In genomic region chr13:113170503-113170902, GRCh38 we compare ENCODE assay signal across 20 cellular contexts. TPM values are rescaled to one million over a fixed set of nuclear protein-coding genes. Genes with fewer than 3 reads are reported as not detected.
DNase-seq lines count a peak whose midpoint lies in the region; ATAC-seq and TF ChIP-seq lines count a peak whose summit lies in the region.
"Had no signal": no experiment of that assay in that cellular context is flagged by ENCODE, and none has a peak within 500 bp of the region (broad histone marks: within the 10 kb centered on the region; RNA-seq: fewer than 3 reads in every experiment).

No MANE protein-coding gene starts in this region.

- no peak overlapping the region for H3K4me3 Mint-ChIP-seq in activated CD8-positive, alpha-beta memory T cell treated with anti-CD3 and anti-CD28 coated beads, Interleukin-2, amount 10 ng/mL, durations not matched to agents 7 days and 5 days
- H3K4me3 Mint-ChIP-seq in endodermal cell (no peak overlapping the region), HFFc6 (no peak overlapping the region)
- H3K4me3 Mint-ChIP-seq: activated CD8-positive, alpha-beta T cell treated with anti-CD3 and anti-CD28 coated beads for 36 hours had no signal

- no peak for DNase-seq in activated CD8-positive, alpha-beta memory T cell treated with anti-CD3 and anti-CD28 coated beads, Interleukin-2, amount 10 ng/mL, durations not matched to agents 7 days and 5 days
- DNase-seq in activated CD8-positive, alpha-beta memory T cell treated with anti-CD3 and anti-CD28 coated beads, Interleukin-2, amount 50 U/mL, for 4 hours, result no peak
- DNase-seq in LNCaP clone FGC (ENCODE audit: low read depth) (peak; percentile 44), endodermal cell (peak; percentile 40), osteoblast (ENCODE audit: insufficient read length, low spot score, missing footprints) (peak; percentile 37), DMS 273 treated with DMSO at 0.1 percent for 48 hours (lab: John Stamatoyannopoulos, UW) (no peak), HFFc6 (no peak)
- DNase-seq: ACHN; activated CD8-positive, alpha-beta T cell treated with anti-CD3 and anti-CD28 coated beads for 36 hours; activated T-cell treated with anti-CD3 and anti-CD28 coated beads, Interleukin-2, amount 50 U/mL, for 48 hours; colonic mucosa; foreskin fibroblast; midbrain; NCI-H1930; NCI-H446 treated with DMSO at 0.1 percent for 48 hours; stimulated activated CD4-positive, alpha-beta T cell treated with anti-CD3 and anti-CD28 coated beads, Interleukin-4, amount 100 ng/mL, for 4 hours; WERI-Rb-1 had no signal

- peaks cover 23% of the 10 kb centered on the region for H3K36me3 Mint-ChIP-seq in activated CD8-positive, alpha-beta memory T cell treated with anti-CD3 and anti-CD28 coated beads, Interleukin-2, amount 10 ng/mL, durations not matched to agents 7 days and 5 days
- H3K36me3 Mint-ChIP-seq in endodermal cell (ENCODE audit: low read depth) (peaks cover 71% of the 10 kb centered on the region), HFFc6 (ENCODE audit: low read depth) (peaks cover 72% of the 10 kb centered on the region)

- H2AFZ ChIP-seq in osteoblast (ENCODE audit: low read length), result no peak overlapping the region

- no peak for ATAC-seq in activated CD8-positive, alpha-beta memory T cell treated with anti-CD3 and anti-CD28 coated beads, Interleukin-2, amount 10 ng/mL, durations not matched to agents 7 days and 5 days
- ATAC-seq in GM18519 (IDR thresholded peaks at IDR 0.05; ENCODE audit: low FRiP score, unreplicated experiment), result no peak
- ATAC-seq: activated CD8-positive, alpha-beta T cell treated with anti-CD3 and anti-CD28 coated beads for 36 hours had no signal

- no peaks in the 10 kb centered on the region for H3K27me3 Mint-ChIP-seq in activated CD8-positive, alpha-beta memory T cell treated with anti-CD3 and anti-CD28 coated beads, Interleukin-2, amount 10 ng/mL, durations not matched to agents 7 days and 5 days
- H3K27me3 Mint-ChIP-seq in endodermal cell (ENCODE audit: insufficient read depth) (no peaks in the 10 kb centered on the region), HFFc6 (ENCODE audit: insufficient read depth) (peaks cover 2% of the 10 kb centered on the region; the same call in 1 of the 2 replicates)
- H3K27me3 Mint-ChIP-seq: activated CD8-positive, alpha-beta T cell treated with anti-CD3 and anti-CD28 coated beads for 36 hours had no signal

- H3K9me3 ChIP-seq in endodermal cell (ENCODE audit: control insufficient read depth, low read length), result peaks cover 12% of the 10 kb centered on the region
- H3K9me3 ChIP-seq in osteoblast (ENCODE audit: low read depth, low read length), result no peaks in the 10 kb centered on the region
- H3K9me3 ChIP-seq: colonic mucosa had no signal

- H3K9ac ChIP-seq in endodermal cell (ENCODE audit: extremely low read depth, low read length, poor library complexity, severe bottlenecking), result no peak overlapping the region

- peaks cover 65% of the 10 kb centered on the region for H3K36me3 ChIP-seq in endodermal cell (ENCODE audit: control insufficient read depth, insufficient read depth, low read length)
- peaks cover 37% of the 10 kb centered on the region for H3K36me3 ChIP-seq in osteoblast (ENCODE audit: insufficient read depth, low read length)
- H3K36me3 ChIP-seq: colonic mucosa had no signal

- no peak overlapping the region for H3K4me2 ChIP-seq in osteoblast (ENCODE audit: insufficient read depth, low read length)

- H3K27ac Mint-ChIP-seq in activated CD8-positive, alpha-beta memory T cell treated with anti-CD3 and anti-CD28 coated beads, Interleukin-2, amount 10 ng/mL, durations not matched to agents 7 days and 5 days, result peak overlapping the region; percentile 49
- H3K27ac Mint-ChIP-seq in endodermal cell (peak overlapping the region; percentile 44), HFFc6 (no peak overlapping the region; the same call in 1 of the 2 replicates)
- H3K27ac Mint-ChIP-seq: activated CD8-positive, alpha-beta T cell treated with anti-CD3 and anti-CD28 coated beads for 36 hours had no signal

- no peaks in the 10 kb centered on the region for H3K9me3 Mint-ChIP-seq in activated CD8-positive, alpha-beta memory T cell treated with anti-CD3 and anti-CD28 coated beads, Interleukin-2, amount 10 ng/mL, durations not matched to agents 7 days and 5 days (ENCODE audit: low read depth)
- H3K9me3 Mint-ChIP-seq in endodermal cell (peaks cover 12% of the 10 kb centered on the region), HFFc6 (no peaks in the 10 kb centered on the region)

- H3K4me1 Mint-ChIP-seq in activated CD8-positive, alpha-beta memory T cell treated with anti-CD3 and anti-CD28 coated beads, Interleukin-2, amount 10 ng/mL, durations not matched to agents 7 days and 5 days, result peaks cover 14% of the 10 kb centered on the region
- H3K4me1 Mint-ChIP-seq in endodermal cell (peaks cover 28% of the 10 kb centered on the region), HFFc6 (ENCODE audit: low read depth) (peaks cover 16% of the 10 kb centered on the region)

- H3K27ac ChIP-seq in endodermal cell (ENCODE audit: low read depth, low read length) (no peak overlapping the region), osteoblast (ENCODE audit: low read depth, low read length) (no peak overlapping the region)
- H3K27ac ChIP-seq: colonic mucosa, epithelial cell of prostate, WERI-Rb-1 had no signal

- H3K4me1 ChIP-seq in endodermal cell (ENCODE audit: control insufficient read depth, insufficient read depth, low read length) (peaks cover 18% of the 10 kb centered on the region), osteoblast (ENCODE audit: insufficient read depth, low read length) (no peaks in the 10 kb centered on the region)
- H3K4me1 ChIP-seq: colonic mucosa had no signal

- CTCF ChIA-PET in activated CD8-positive, alpha-beta memory T cell treated with anti-CD3 and anti-CD28 coated beads, Interleukin-2, amount 10 ng/mL, durations not matched to agents 7 days and 5 days (lab: Charles Lee), result no interaction called here

- H3K79me2 ChIP-seq in osteoblast (ENCODE audit: insufficient read depth, low read length), result no peaks in the 10 kb centered on the region

- no peaks in the 10 kb centered on the region for H3K27me3 ChIP-seq in endodermal cell (ENCODE audit: control insufficient read depth, insufficient read depth, low read length, poor library complexity, severe bottlenecking)
- H3K27me3 ChIP-seq in osteoblast (ENCODE audit: insufficient read depth, low read length), result no peaks in the 10 kb centered on the region
- H3K27me3 ChIP-seq: colonic mucosa had no signal

- H4K20me1 ChIP-seq in osteoblast (ENCODE audit: insufficient read depth, low read length), result no peaks in the 10 kb centered on the region

- TF ChIP-seq CTCF in LNCaP clone FGC (IDR thresholded peaks at IDR 0.05; ENCODE audit: control insufficient read depth, extremely low read depth, insufficient read depth), result no peak
- no peak for TF ChIP-seq CTCF in endodermal cell (conservative IDR thresholded peaks at IDR 0.05)
- no peak for TF ChIP-seq CTCF in osteoblast (IDR thresholded peaks at IDR 0.05; ENCODE audit: extremely low read depth, low read depth, low read length)
- no peak for TF ChIP-seq CTCF in HFFc6 (IDR thresholded peaks at IDR 0.05)

- 73 to 90% methylated on average over 2 to 4 of the region's 4 CpGs for WGBS in endodermal cell (ENCODE audit: insufficient coverage in 1 of 2, insufficient read length in 1 of 2), 2 experiments

- H3K4me3 ChIP-seq in LNCaP clone FGC (ENCODE audit: low read depth, low read length) (no peak overlapping the region), endodermal cell (ENCODE audit: low read length) (peak overlapping the region; percentile 27), osteoblast (ENCODE audit: insufficient read depth, low read length) (no peak overlapping the region)
- H3K4me3 ChIP-seq: colonic mucosa had no signal

RNA-seq across cellular contexts. Expression of gene PROZ, which starts 12.1 kb away (rescaled TPM):
- total RNA-seq in activated CD8-positive, alpha-beta memory T cell treated with anti-CD3 and anti-CD28 coated beads, Interleukin-2, amount 10 ng/mL, durations not matched to agents 7 days and 5 days, result not detected
- total RNA-seq in endodermal cell (under 1 TPM; 0.40 to 0.84 TPM), osteoblast (not detected in 2 replicates)
- 0.53 TPM for polyA plus RNA-seq in endodermal cell (2013, experiment 1 of 2)
- not detected for polyA plus RNA-seq in endodermal cell (2013, experiment 2 of 2)
- total RNA-seq in HFFc6 (2021; fragmentation: NEBNext Ultra II Directional; extraction: Animal tissue kit (Norgen Biotek cat#: 25700)), result not detected
- total RNA-seq: activated CD8-positive, alpha-beta T cell treated with anti-CD3 and anti-CD28 coated beads for 36 hours; colonic mucosa; urinary bladder had no signal
- polyA plus RNA-seq: urinary bladder had no signal

RNA-seq across cellular contexts. Expression of gene PCID2, which starts 38.0 kb away (rescaled TPM):
- total RNA-seq in activated CD8-positive, alpha-beta memory T cell treated with anti-CD3 and anti-CD28 coated beads, Interleukin-2, amount 10 ng/mL, durations not matched to agents 7 days and 5 days, result 10 to 100 TPM; 60.3 to 68.0 TPM
- total RNA-seq in endodermal cell, result 10 to 100 TPM; 70.5 to 71.7 TPM
- polyA plus RNA-seq in endodermal cell (2013, experiment 1 of 2), result 55.5 TPM
- 54.2 TPM for polyA plus RNA-seq in endodermal cell (2013, experiment 2 of 2)
- total RNA-seq in osteoblast, result 48.5 and 55.4 TPM in 2 replicates
- 10 to 100 TPM; 59.1 to 72.5 (median 68.3) TPM for total RNA-seq in HFFc6 (2021; fragmentation: NEBNext Ultra II Directional; extraction: Animal tissue kit (Norgen Biotek cat#: 25700))

RNA-seq across cellular contexts. Expression of gene CUL4A, which starts 38.9 kb away (rescaled TPM):
- 10 to 100 TPM; 73.8 to 76.0 TPM for total RNA-seq in activated CD8-positive, alpha-beta memory T cell treated with anti-CD3 and anti-CD28 coated beads, Interleukin-2, amount 10 ng/mL, durations not matched to agents 7 days and 5 days
- total RNA-seq in endodermal cell (10 to 100 TPM; 92.9 to 99.4 TPM), osteoblast (128 TPM in 2 replicates)
- polyA plus RNA-seq in endodermal cell (2013, experiment 1 of 2), result 64.6 TPM
- 64.5 TPM for polyA plus RNA-seq in endodermal cell (2013, experiment 2 of 2)
- 100 to 1,000 TPM in 2 of 6 experiments, 10 to 100 TPM in 4; 90.5 to 104 (median 97.0) TPM for total RNA-seq in HFFc6 (2021; fragmentation: NEBNext Ultra II Directional; extraction: Animal tissue kit (Norgen Biotek cat#: 25700))

RNA-seq across cellular contexts. Expression of gene F10, which starts 47.9 kb away (rescaled TPM):
- total RNA-seq in activated CD8-positive, alpha-beta memory T cell treated with anti-CD3 and anti-CD28 coated beads, Interleukin-2, amount 10 ng/mL, durations not matched to agents 7 days and 5 days, result not detected
- 10 to 100 TPM; 18.7 to 32.4 TPM for total RNA-seq in endodermal cell
- polyA plus RNA-seq in endodermal cell (2013, experiment 1 of 2), result 15.5 TPM
- 18.2 TPM for polyA plus RNA-seq in endodermal cell (2013, experiment 2 of 2)
- 0.29 TPM in 1 of 2 replicates, not detected in the other for total RNA-seq in osteoblast
- total RNA-seq in HFFc6 (2021; fragmentation: NEBNext Ultra II Directional; extraction: Animal tissue kit (Norgen Biotek cat#: 25700)), result 10 to 100 TPM; 10.2 to 21.3 (median 10.8) TPM
- total RNA-seq: activated CD8-positive, alpha-beta T cell treated with anti-CD3 and anti-CD28 coated beads for 36 hours had no signal

Comparison
In these comparisons a context has a peak if more than half of its experiments do, and no peak if none do; other contexts are left out.
1. DNase-seq: peak in LNCaP clone FGC (single experiment), endodermal cell (single experiment) and osteoblast (single experiment); none in activated CD8-positive, alpha-beta memory T cell treated with anti-CD3 and anti-CD28 coated beads, Interleukin-2, amount 10 ng/mL, durations not matched to agents 7 days and 5 days (single experiment), activated CD8-positive, alpha-beta memory T cell treated with anti-CD3 and anti-CD28 coated beads, Interleukin-2, amount 50 U/mL, for 4 hours (single experiment), DMS 273 treated with DMSO at 0.1 percent for 48 hours (single experiment) and HFFc6 (single experiment).